1 cellular context compared by ENCODE assay signal in genomic region chr6:7261030-7261841, GRCh38.
TF ChIP-seq lines count a peak whose summit lies in the region.

No MANE protein-coding gene starts in this region.

TF ChIP-seq in K562, 482 proteins besides CTCF, POLR2A, EP300 and RAD21 (continued from another document and continues in another):
- TF ChIP-seq, protein P1, sequence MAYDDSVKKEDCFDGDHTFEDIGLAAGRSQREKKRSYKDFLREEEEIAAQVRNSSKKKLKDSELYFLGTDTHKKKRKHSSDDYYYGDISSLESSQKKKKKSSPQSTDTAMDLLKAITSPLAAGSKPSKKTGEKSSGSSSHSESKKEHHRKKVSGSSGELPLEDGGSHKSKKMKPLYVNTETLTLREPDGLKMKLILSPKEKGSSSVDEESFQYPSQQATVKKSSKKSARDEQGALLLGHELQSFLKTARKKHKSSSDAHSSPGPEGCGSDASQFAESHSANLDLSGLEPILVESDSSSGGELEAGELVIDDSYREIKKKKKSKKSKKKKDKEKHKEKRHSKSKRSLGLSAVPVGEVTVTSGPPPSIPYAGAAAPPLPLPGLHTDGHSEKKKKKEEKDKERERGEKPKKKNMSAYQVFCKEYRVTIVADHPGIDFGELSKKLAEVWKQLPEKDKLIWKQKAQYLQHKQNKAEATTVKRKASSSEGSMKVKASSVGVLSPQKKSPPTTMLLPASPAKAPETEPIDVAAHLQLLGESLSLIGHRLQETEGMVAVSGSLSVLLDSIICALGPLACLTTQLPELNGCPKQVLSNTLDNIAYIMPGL (CRISPR knock-in tag; IDR thresholded peaks at IDR 0.05), result 0 out of 2 replicates have a peak, but pooled peaks have one; percentile 61
- TF ChIP-seq FIP1L1 (IDR thresholded peaks at IDR 0.05; ENCODE audit: low read depth, low read length, poor library complexity, severe bottlenecking) (peak; percentile 56), GATA2 (CRISPR knock-in tag; IDR thresholded peaks at IDR 0.05) (no peak), ZNF584 (CRISPR knock-in tag; IDR thresholded peaks at IDR 0.05; ENCODE audit: low read depth) (no peak), ZFP1 (CRISPR knock-in tag; IDR thresholded peaks at IDR 0.05) (no peak), RBM17 (IDR thresholded peaks at IDR 0.05; ENCODE audit: borderline replicate concordance, low read depth, low read length) (no peak), ZBTB11 (CRISPR knock-in tag; IDR thresholded peaks at IDR 0.05) (no peak), TBP (optimal IDR thresholded peaks at IDR 0.05; ENCODE audit: low read depth, low read length) (no peak), POLR2H (tag; IDR thresholded peaks at IDR 0.05; ENCODE audit: low read depth) (no peak), FOXM1 (IDR thresholded peaks at IDR 0.05; ENCODE audit: low read depth) (no peak), FOXM1 (CRISPR knock-in tag; IDR thresholded peaks at IDR 0.05; ENCODE audit: low read depth) (no peak), NFIC (IDR thresholded peaks at IDR 0.05) (0 out of 2 replicates have a peak, but pooled peaks have one; percentile 7), POLR2AphosphoS5 (IDR thresholded peaks at IDR 0.05; ENCODE audit: control insufficient read depth, insufficient read depth, low read depth, low read length) (no peak), GTF2B (IDR thresholded peaks at IDR 0.05; ENCODE audit: extremely low read depth, insufficient read length) (no peak), ARNT (IDR thresholded peaks at IDR 0.05) (no peak), ZNF740 (CRISPR knock-in tag; IDR thresholded peaks at IDR 0.05) (no peak), ZNF740 (tag; IDR thresholded peaks at IDR 0.05) (no peak), RUNX1 (IDR thresholded peaks at IDR 0.05; ENCODE audit: low read depth) (no peak), ZNF324 (CRISPR knock-in tag; IDR thresholded peaks at IDR 0.05) (no peak), MXI1 (IDR thresholded peaks at IDR 0.05; ENCODE audit: low read depth, low read length) (no peak), SIRT6 (IDR thresholded peaks at IDR 0.05; ENCODE audit: low read depth, low read length) (no peak), STAT5B (CRISPR knock-in tag; IDR thresholded peaks at IDR 0.05) (no peak), HEY1 (CRISPR knock-in tag; IDR thresholded peaks at IDR 0.05; ENCODE audit: borderline replicate concordance) (no peak), MAFK (IDR thresholded peaks at IDR 0.05; ENCODE audit: low read length) (no peak), RBM25 (IDR thresholded peaks at IDR 0.05; ENCODE audit: low read depth, low read length, severe bottlenecking) (no peak), EHMT2 (IDR thresholded peaks at IDR 0.05) (no peak), YBX1 (IDR thresholded peaks at IDR 0.05) (no peak), PTTG1 (tag; IDR thresholded peaks at IDR 0.05; ENCODE audit: low read depth) (no peak), ELF4 (CRISPR knock-in tag; IDR thresholded peaks at IDR 0.05) (no peak), ZNF253 (CRISPR knock-in tag; conservative IDR thresholded peaks at IDR 0.05) (no peak), FUS (optimal IDR thresholded peaks at IDR 0.05; ENCODE audit: low read depth, low read length) (no peak), ZNF354B (CRISPR knock-in tag; IDR thresholded peaks at IDR 0.05) (no peak), GATAD2B (IDR thresholded peaks at IDR 0.05; ENCODE audit: borderline replicate concordance) (no peak), HDAC6 (IDR thresholded peaks at IDR 0.05; ENCODE audit: low read depth, low read length) (no peak), E2F3 (CRISPR knock-in tag; IDR thresholded peaks at IDR 0.05) (no peak), ERF (CRISPR knock-in tag; IDR thresholded peaks at IDR 0.05) (no peak), MED1 (CRISPR knock-in tag; IDR thresholded peaks at IDR 0.05; ENCODE audit: borderline replicate concordance) (no peak), HNRNPLL (IDR thresholded peaks at IDR 0.05; ENCODE audit: low read depth, low read length, poor library complexity, severe bottlenecking) (no peak), KAT2B (IDR thresholded peaks at IDR 0.05; ENCODE audit: low read depth, low read length) (no peak)
- TF ChIP-seq, protein P2, sequence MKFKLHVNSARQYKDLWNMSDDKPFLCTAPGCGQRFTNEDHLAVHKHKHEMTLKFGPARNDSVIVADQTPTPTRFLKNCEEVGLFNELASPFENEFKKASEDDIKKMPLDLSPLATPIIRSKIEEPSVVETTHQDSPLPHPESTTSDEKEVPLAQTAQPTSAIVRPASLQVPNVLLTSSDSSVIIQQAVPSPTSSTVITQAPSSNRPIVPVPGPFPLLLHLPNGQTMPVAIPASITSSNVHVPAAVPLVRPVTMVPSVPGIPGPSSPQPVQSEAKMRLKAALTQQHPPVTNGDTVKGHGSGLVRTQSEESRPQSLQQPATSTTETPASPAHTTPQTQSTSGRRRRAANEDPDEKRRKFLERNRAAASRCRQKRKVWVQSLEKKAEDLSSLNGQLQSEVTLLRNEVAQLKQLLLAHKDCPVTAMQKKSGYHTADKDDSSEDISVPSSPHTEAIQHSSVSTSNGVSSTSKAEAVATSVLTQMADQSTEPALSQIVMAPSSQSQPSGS (CRISPR knock-in tag; IDR thresholded peaks at IDR 0.05), result no peak
- TF ChIP-seq, protein P3, sequence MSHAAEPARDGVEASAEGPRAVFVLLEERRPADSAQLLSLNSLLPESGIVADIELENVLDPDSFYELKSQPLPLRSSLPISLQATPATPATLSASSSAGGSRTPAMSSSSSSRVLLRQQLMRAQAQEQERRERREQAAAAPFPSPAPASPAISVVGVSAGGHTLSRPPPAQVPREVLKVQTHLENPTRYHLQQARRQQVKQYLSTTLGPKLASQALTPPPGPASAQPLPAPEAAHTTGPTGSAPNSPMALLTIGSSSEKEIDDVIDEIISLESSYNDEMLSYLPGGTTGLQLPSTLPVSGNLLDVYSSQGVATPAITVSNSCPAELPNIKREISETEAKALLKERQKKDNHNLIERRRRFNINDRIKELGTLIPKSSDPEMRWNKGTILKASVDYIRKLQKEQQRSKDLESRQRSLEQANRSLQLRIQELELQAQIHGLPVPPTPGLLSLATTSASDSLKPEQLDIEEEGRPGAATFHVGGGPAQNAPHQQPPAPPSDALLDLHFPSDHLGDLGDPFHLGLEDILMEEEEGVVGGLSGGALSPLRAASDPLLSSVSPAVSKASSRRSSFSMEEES (CRISPR knock-in tag; IDR thresholded peaks at IDR 0.05), result no peak
- TF ChIP-seq, protein P4, sequence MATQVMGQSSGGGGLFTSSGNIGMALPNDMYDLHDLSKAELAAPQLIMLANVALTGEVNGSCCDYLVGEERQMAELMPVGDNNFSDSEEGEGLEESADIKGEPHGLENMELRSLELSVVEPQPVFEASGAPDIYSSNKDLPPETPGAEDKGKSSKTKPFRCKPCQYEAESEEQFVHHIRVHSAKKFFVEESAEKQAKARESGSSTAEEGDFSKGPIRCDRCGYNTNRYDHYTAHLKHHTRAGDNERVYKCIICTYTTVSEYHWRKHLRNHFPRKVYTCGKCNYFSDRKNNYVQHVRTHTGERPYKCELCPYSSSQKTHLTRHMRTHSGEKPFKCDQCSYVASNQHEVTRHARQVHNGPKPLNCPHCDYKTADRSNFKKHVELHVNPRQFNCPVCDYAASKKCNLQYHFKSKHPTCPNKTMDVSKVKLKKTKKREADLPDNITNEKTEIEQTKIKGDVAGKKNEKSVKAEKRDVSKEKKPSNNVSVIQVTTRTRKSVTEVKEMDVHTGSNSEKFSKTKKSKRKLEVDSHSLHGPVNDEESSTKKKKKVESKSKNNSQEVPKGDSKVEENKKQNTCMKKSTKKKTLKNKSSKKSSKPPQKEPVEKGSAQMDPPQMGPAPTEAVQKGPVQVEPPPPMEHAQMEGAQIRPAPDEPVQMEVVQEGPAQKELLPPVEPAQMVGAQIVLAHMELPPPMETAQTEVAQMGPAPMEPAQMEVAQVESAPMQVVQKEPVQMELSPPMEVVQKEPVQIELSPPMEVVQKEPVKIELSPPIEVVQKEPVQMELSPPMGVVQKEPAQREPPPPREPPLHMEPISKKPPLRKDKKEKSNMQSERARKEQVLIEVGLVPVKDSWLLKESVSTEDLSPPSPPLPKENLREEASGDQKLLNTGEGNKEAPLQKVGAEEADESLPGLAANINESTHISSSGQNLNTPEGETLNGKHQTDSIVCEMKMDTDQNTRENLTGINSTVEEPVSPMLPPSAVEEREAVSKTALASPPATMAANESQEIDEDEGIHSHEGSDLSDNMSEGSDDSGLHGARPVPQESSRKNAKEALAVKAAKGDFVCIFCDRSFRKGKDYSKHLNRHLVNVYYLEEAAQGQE (CRISPR knock-in tag; IDR thresholded peaks at IDR 0.05; ENCODE audit: low read depth), result no peak
- TF ChIP-seq, protein P5, sequence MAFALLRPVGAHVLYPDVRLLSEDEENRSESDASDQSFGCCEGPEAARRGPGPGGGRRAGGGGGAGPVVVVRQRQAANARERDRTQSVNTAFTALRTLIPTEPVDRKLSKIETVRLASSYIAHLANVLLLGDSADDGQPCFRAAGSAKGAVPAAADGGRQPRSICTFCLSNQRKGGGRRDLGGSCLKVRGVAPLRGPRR (CRISPR knock-in tag; IDR thresholded peaks at IDR 0.05), result no peak
- TF ChIP-seq, protein P6, sequence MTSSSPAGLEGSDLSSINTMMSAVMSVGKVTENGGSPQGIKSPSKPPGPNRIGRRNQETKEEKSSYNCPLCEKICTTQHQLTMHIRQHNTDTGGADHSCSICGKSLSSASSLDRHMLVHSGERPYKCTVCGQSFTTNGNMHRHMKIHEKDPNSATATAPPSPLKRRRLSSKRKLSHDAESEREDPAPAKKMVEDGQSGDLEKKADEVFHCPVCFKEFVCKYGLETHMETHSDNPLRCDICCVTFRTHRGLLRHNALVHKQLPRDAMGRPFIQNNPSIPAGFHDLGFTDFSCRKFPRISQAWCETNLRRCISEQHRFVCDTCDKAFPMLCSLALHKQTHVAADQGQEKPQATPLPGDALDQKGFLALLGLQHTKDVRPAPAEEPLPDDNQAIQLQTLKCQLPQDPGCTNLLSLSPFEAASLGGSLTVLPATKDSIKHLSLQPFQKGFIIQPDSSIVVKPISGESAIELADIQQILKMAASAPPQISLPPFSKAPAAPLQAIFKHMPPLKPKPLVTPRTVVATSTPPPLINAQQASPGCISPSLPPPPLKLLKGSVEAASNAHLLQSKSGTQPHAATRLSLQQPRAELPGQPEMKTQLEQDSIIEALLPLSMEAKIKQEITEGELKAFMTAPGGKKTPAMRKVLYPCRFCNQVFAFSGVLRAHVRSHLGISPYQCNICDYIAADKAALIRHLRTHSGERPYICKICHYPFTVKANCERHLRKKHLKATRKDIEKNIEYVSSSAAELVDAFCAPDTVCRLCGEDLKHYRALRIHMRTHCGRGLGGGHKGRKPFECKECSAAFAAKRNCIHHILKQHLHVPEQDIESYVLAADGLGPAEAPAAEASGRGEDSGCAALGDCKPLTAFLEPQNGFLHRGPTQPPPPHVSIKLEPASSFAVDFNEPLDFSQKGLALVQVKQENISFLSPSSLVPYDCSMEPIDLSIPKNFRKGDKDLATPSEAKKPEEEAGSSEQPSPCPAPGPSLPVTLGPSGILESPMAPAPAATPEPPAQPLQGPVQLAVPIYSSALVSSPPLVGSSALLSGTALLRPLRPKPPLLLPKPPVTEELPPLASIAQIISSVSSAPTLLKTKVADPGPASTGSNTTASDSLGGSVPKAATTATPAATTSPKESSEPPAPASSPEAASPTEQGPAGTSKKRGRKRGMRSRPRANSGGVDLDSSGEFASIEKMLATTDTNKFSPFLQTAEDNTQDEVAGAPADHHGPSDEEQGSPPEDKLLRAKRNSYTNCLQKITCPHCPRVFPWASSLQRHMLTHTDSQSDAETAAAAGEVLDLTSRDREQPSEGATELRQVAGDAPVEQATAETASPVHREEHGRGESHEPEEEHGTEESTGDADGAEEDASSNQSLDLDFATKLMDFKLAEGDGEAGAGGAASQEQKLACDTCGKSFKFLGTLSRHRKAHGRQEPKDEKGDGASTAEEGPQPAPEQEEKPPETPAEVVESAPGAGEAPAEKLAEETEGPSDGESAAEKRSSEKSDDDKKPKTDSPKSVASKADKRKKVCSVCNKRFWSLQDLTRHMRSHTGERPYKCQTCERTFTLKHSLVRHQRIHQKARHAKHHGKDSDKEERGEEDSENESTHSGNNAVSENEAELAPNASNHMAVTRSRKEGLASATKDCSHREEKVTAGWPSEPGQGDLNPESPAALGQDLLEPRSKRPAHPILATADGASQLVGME (CRISPR knock-in tag; IDR thresholded peaks at IDR 0.05), result no peak
